ENCODE assay signal across 8 cellular contexts in the genomic region with DNA sequence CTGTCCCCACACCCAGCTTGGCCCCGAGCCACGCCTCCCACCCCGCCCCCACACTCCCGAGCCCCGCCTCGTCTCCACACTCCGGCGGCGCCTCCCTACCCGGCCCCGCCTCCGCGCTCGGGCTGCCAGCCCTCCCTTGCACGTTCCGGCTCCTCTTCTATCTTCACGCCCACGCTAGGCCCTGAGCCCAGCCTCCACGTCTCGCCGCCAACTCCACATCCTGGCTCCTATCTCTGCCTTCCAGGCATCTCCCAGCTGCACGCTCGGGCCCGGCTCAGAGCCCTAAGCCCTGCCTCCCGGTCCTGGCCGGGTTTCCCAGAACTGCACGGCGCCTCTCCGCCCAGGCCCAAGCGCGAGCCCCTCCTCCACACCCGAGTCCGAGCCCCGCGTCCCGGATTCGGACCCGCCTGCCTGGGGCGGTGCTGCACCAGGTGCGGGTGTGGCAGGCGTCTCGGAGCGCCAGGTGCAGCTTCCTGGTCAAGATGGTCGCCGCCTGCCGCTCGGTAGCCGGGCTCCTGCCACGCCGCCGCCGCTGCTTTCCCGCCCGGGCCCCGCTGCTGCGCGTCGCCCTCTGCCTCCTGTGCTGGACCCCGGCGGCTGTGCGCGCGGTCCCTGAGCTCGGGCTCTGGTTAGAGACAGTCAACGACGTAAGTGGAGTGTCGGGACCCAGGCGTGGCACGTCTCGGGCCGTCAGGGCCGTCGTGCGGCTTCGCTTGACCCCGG. TPM values are rescaled to one million over a fixed set of nuclear protein-coding genes. Genes with fewer than 3 reads are reported as not detected.
A peak's percentile ranks its signal among the peaks of the same experiment; 100 is the strongest.
DNase-seq lines count a peak whose midpoint lies in the region; ATAC-seq, FAIRE-seq and TF ChIP-seq lines count a peak whose summit lies in the region.

A gene with protein sequence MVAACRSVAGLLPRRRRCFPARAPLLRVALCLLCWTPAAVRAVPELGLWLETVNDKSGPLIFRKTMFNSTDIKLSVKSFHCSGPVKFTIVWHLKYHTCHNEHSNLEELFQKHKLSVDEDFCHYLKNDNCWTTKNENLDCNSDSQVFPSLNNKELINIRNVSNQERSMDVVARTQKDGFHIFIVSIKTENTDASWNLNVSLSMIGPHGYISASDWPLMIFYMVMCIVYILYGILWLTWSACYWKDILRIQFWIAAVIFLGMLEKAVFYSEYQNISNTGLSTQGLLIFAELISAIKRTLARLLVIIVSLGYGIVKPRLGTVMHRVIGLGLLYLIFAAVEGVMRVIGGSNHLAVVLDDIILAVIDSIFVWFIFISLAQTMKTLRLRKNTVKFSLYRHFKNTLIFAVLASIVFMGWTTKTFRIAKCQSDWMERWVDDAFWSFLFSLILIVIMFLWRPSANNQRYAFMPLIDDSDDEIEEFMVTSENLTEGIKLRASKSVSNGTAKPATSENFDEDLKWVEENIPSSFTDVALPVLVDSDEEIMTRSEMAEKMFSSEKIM (plus strand): TSS at position 160 of the 723 bp plus-strand sequence. CDS start 323 bp downstream, at position 483.

- H3K36me3 Mint-ChIP-seq in progenitor cell of endocrine pancreas (ENCODE audit: insufficient read depth), result peaks cover 2% of the 10 kb centered on the region

- DNase-seq in GM13976 (ENCODE audit: low spot score) (peak; percentile 95), NCI-H1436 (lab: John Stamatoyannopoulos, UW) (peak; percentile 95), SW480 (ENCODE audit: low spot score) (peak; percentile 97), amniotic epithelial cell (ENCODE audit: low read depth) (peak; percentile 96), heart right ventricle (peak; percentile 98 to 100), progenitor cell of endocrine pancreas (ENCODE audit: low spot score, unreplicated experiment) (peak; percentile 97), urothelium cell line (ENCODE audit: low spot score) (peak; percentile 97)

- TF ChIP-seq CTCF in GM13976 (IDR thresholded peaks at IDR 0.05; ENCODE audit: borderline replicate concordance, control extremely low read depth, extremely low read depth, insufficient read depth, missing control alignments) (no peak), heart right ventricle (IDR thresholded peaks at IDR 0.05) (no peak), progenitor cell of endocrine pancreas (IDR thresholded peaks at IDR 0.05; ENCODE audit: unreplicated experiment) (no peak)

- peaks cover 0 to 44% (median 27%) of the 10 kb centered on the region in 9 donors for H3K4me1 ChIP-seq in heart right ventricle

- H3K4me3 ChIP-seq in heart right ventricle, result peak within 1 kb of the TSS; percentile 79 to 96 (median 84)

- no peaks in the 10 kb centered on the region for H3K9me3 Mint-ChIP-seq in progenitor cell of endocrine pancreas (ENCODE audit: low read depth)

- peak within 1 kb of the TSS; percentile 92 to 100 (median 98) for H3K27ac ChIP-seq in heart right ventricle

- H3K27me3 ChIP-seq in heart right ventricle, result no peaks in the 10 kb centered on the region

- H3K4me1 Mint-ChIP-seq in progenitor cell of endocrine pancreas (ENCODE audit: low read depth), result peaks cover 13% of the 10 kb centered on the region

- 0% methylated on average over 75 to 76 of the region's 76 CpGs for WGBS in heart right ventricle, 2 donors

- no peaks in the 10 kb centered on the region for H3K9me3 ChIP-seq in heart right ventricle

- intact Hi-C loops in heart right ventricle (cut with DNase I), result loop anchor here in 6 of 10 donors (5.0 to 10.0 kb wide), 3 partner anchors 200 to 222 kb away; a partner anchor contains a TSS

- peaks cover 0 to 15% (median 0%) of the 10 kb centered on the region in 9 donors for H3K36me3 ChIP-seq in heart right ventricle

- H3K4me3 Mint-ChIP-seq in progenitor cell of endocrine pancreas (ENCODE audit: low read depth), result peak within 1 kb of the TSS; percentile 94

- in situ Hi-C loops in GM13976 (cut with MboI; ENCODE audit: low sequenced_read_pairs, unreplicated experiment), result loop anchor here (25.0 kb wide), 1 partner anchor 657 kb away; a partner anchor contains a TSS

- peak; percentile 77 for ATAC-seq in HG02798 (IDR thresholded peaks at IDR 0.05; ENCODE audit: poor library complexity, unreplicated experiment)
- peak; percentile 84 to 93 (median 87) for ATAC-seq in heart right ventricle

- H3K27me3 Mint-ChIP-seq in progenitor cell of endocrine pancreas, result no peaks in the 10 kb centered on the region

- H3K27ac Mint-ChIP-seq in progenitor cell of endocrine pancreas, result peak within 1 kb of the TSS; percentile 97

- FAIRE-seq in urothelium cell line (lab: Jason Lieb, UNC), result peak; percentile 87

RNA-seq across cellular contexts. Expression of the gene that starts here (rescaled TPM):
- total RNA-seq in heart right ventricle, result 10 to 100 TPM in 2 of 10 donors, 1 to 10 TPM in 8; 4.4 to 11.1 (median 5.7) TPM
- 1 to 10 TPM; 4.8 to 6.0 TPM for polyA plus RNA-seq in heart right ventricle
- total RNA-seq in progenitor cell of endocrine pancreas, result 15.4 and 15.9 TPM in 2 replicates

Comparison
In these comparisons a context has a peak if more than half of its experiments do, and no peak if none do; other contexts are left out.
1. Peak in every context shown above with its lines: DNase-seq, ATAC-seq, H3K4me3 ChIP-seq and H3K27ac ChIP-seq.